In the genomic region with DNA sequence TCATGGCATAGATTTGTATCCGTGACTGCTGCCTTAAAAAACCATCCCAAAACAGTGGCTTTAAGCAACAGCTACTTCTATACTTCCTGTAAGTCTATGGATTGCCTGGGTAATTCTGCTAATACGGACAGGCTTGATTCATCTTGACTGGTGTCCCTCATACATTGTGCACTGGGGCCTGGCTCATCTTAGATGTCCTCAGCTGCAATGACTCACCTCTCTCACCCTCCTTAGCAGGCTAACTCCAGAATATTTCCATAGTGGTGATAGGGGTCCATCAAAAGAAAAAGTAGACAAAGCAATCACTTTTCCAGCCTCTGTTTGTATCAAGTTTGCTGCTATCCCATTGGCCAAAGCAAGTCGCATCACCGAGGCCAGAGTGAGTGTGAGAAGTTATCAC, we compare ENCODE assay signal across 33 cellular contexts.
"Had no signal": no experiment of that assay in that cellular context is flagged by ENCODE, and none has a peak within 500 bp of the region (broad histone marks: within the 10 kb centered on the region; RNA-seq: fewer than 3 reads in every experiment).

No MANE protein-coding gene starts in this region.

- H3K4me3 ChIP-seq: ascending aorta, cardiac muscle cell, coronary artery, dorsolateral prefrontal cortex, gastrocnemius medialis, heart right ventricle had no signal

- H3K4me3 Mint-ChIP-seq: activated CD4-positive, alpha-beta memory T cell treated with anti-CD3 and anti-CD28 coated beads for 36 hours; activated CD4-positive, alpha-beta T cell treated with anti-CD3 and anti-CD28 coated beads for 36 hours; activated CD4-positive, alpha-beta T cell treated with anti-CD3 and anti-CD28 coated beads, Interleukin-2, amount 10 ng/mL, durations not matched to agents 24 days and 14 days; activated CD8-positive, alpha-beta memory T cell treated with anti-CD3 and anti-CD28 coated beads, Interleukin-2, amount 10 ng/mL, durations not matched to agents 7 days and 5 days; activated CD8-positive, alpha-beta T cell treated with anti-CD3 and anti-CD28 coated beads, Interleukin-2, amount 10 ng/mL, durations not matched to agents 7 days and 5 days; activated naive CD4-positive, alpha-beta T cell treated with anti-CD3 and anti-CD28 coated beads, Interleukin-2, amount 10 ng/mL, durations not matched to agents 7 days and 5 days; activated naive CD8-positive, alpha-beta T cell treated with anti-CD3 and anti-CD28 coated beads, Interleukin-2, amount 10 ng/mL, durations not matched to agents 7 days and 5 days; activated T-helper 1 cell treated with anti-CD3 and anti-CD28 coated beads, Interleukin-12 subunit alpha, Interleukin-12 subunit beta, Interleukin-2, Interleukin-4 antibody, amounts not matched to agents 30 ng/mL and 10 ng/mL and 1 ng/mL, durations not matched to agents 14 hours and 24 hours and 36 hours; dendritic cell treated with granulocyte-macrophage colony-stimulating factor and Interleukin-4, amounts not matched to agents 40 ng/mL and 50 ng/mL, for 4 days; effector memory CD8-positive, alpha-beta T cell; T-helper 17 cell; T-helper 2 cell treated with Interferon-gamma antibody and Interleukin-4, amounts not matched to agents 5 μg/mL and 100 μg/mL, for 36 hours had no signal

- H3K27ac ChIP-seq: ascending aorta, brain microvascular endothelial cell, cardiac muscle cell, coronary artery, dorsolateral prefrontal cortex, gastrocnemius medialis, heart right ventricle had no signal

- H3K36me3 ChIP-seq: ascending aorta, brain microvascular endothelial cell, cardiac muscle cell, gastrocnemius medialis, heart right ventricle had no signal

- DNase-seq: activated CD4-positive, alpha-beta memory T cell treated with anti-CD3 and anti-CD28 coated beads for 36 hours; activated CD4-positive, alpha-beta T cell treated with anti-CD3 and anti-CD28 coated beads for 36 hours; activated CD4-positive, alpha-beta T cell treated with anti-CD3 and anti-CD28 coated beads, Interleukin-2, amount 10 ng/mL, durations not matched to agents 24 days and 14 days; activated CD4-positive, CD25-positive, alpha-beta regulatory T cell; activated CD4-positive, CD25-positive, alpha-beta regulatory T cell treated with anti-CD3 and anti-CD28 coated beads, Interleukin-2, amount 50 U/mL, for 72 hours; activated CD8-positive, alpha-beta memory T cell treated with anti-CD3 and anti-CD28 coated beads, Interleukin-2, amount 10 ng/mL, durations not matched to agents 7 days and 5 days; activated CD8-positive, alpha-beta memory T cell treated with anti-CD3 and anti-CD28 coated beads, Interleukin-2, amount 50 U/mL, for 4 hours; activated CD8-positive, alpha-beta T cell treated with anti-CD3 and anti-CD28 coated beads, Interleukin-2, amount 10 ng/mL, durations not matched to agents 7 days and 5 days; activated effector memory CD4-positive, alpha-beta T cell treated with anti-CD3 and anti-CD28 coated beads, Interleukin-2, amount 50 U/mL, for 16 hours; activated naive CD4-positive, alpha-beta T cell treated with anti-CD3 and anti-CD28 coated beads, Interleukin-2, amount 10 ng/mL, durations not matched to agents 7 days and 5 days; activated naive CD8-positive, alpha-beta T cell treated with anti-CD3 and anti-CD28 coated beads, Interleukin-2, amount 10 ng/mL, durations not matched to agents 7 days and 5 days; activated T-cell treated with anti-CD3 and anti-CD28 coated beads, Interleukin-2, amount 50 U/mL, for 1 hour; activated T-cell treated with anti-CD3 and anti-CD28 coated beads, Interleukin-2, amount 50 U/mL, for 48 hours; brain microvascular endothelial cell; central memory CD4-positive, alpha-beta T cell; cerebellar nuclear complex; dorsolateral prefrontal cortex; effector memory CD8-positive, alpha-beta T cell; foreskin fibroblast; gastrocnemius medialis; glutamatergic neuron; heart right ventricle; T-helper 1 cell; T-helper 17 cell; T1000 had no signal

- H3K36me3 Mint-ChIP-seq: activated CD4-positive, alpha-beta memory T cell treated with anti-CD3 and anti-CD28 coated beads for 36 hours; activated CD8-positive, alpha-beta memory T cell treated with anti-CD3 and anti-CD28 coated beads, Interleukin-2, amount 10 ng/mL, durations not matched to agents 7 days and 5 days; activated naive CD4-positive, alpha-beta T cell treated with anti-CD3 and anti-CD28 coated beads, Interleukin-2, amount 10 ng/mL, durations not matched to agents 7 days and 5 days; activated naive CD8-positive, alpha-beta T cell treated with anti-CD3 and anti-CD28 coated beads, Interleukin-2, amount 10 ng/mL, durations not matched to agents 7 days and 5 days had no signal

- H3K27me3 Mint-ChIP-seq: activated CD4-positive, alpha-beta T cell treated with anti-CD3 and anti-CD28 coated beads, Interleukin-2, amount 10 ng/mL, durations not matched to agents 24 days and 14 days; activated CD8-positive, alpha-beta memory T cell treated with anti-CD3 and anti-CD28 coated beads, Interleukin-2, amount 10 ng/mL, durations not matched to agents 7 days and 5 days; dendritic cell treated with granulocyte-macrophage colony-stimulating factor and Interleukin-4, amounts not matched to agents 40 ng/mL and 50 ng/mL, for 4 days had no signal

- H3K27ac Mint-ChIP-seq: activated CD4-positive, alpha-beta memory T cell treated with anti-CD3 and anti-CD28 coated beads for 36 hours; activated CD4-positive, alpha-beta T cell treated with anti-CD3 and anti-CD28 coated beads for 36 hours; activated CD4-positive, alpha-beta T cell treated with anti-CD3 and anti-CD28 coated beads, Interleukin-2, amount 10 ng/mL, durations not matched to agents 24 days and 14 days; activated CD8-positive, alpha-beta memory T cell treated with anti-CD3 and anti-CD28 coated beads, Interleukin-2, amount 10 ng/mL, durations not matched to agents 7 days and 5 days; activated CD8-positive, alpha-beta T cell treated with anti-CD3 and anti-CD28 coated beads, Interleukin-2, amount 10 ng/mL, durations not matched to agents 7 days and 5 days; activated naive CD4-positive, alpha-beta T cell treated with anti-CD3 and anti-CD28 coated beads, Interleukin-2, amount 10 ng/mL, durations not matched to agents 7 days and 5 days; activated naive CD4-positive, alpha-beta T cell treated with anti-CD3 and anti-CD28 coated beads, Interleukin-2, amount 50 U/mL, for 72 hours; activated naive CD8-positive, alpha-beta T cell treated with anti-CD3 and anti-CD28 coated beads, Interleukin-2, amount 10 ng/mL, durations not matched to agents 7 days and 5 days; activated T-helper 1 cell treated with anti-CD3 and anti-CD28 coated beads, Interleukin-12 subunit alpha, Interleukin-12 subunit beta, Interleukin-2, Interleukin-4 antibody, amounts not matched to agents 30 ng/mL and 10 ng/mL and 1 ng/mL, durations not matched to agents 14 hours and 24 hours and 36 hours; activated T-helper 2 cell treated with anti-CD3 and anti-CD28 coated beads, Interferon-gamma antibody, Interleukin-2, Interleukin-4, amounts not matched to agents 10 μg/mL and 5 μg/mL and 100 μg/mL, durations not matched to agents 14 hours and 24 hours and 36 hours; dendritic cell treated with granulocyte-macrophage colony-stimulating factor and Interleukin-4, amounts not matched to agents 40 ng/mL and 50 ng/mL, for 4 days; effector memory CD8-positive, alpha-beta T cell; T-helper 17 cell; T-helper 2 cell treated with Interferon-gamma antibody and Interleukin-4, amounts not matched to agents 5 μg/mL and 100 μg/mL, for 36 hours had no signal

- H3K4me1 ChIP-seq: ascending aorta, gastrocnemius medialis, heart right ventricle had no signal

- H3K27me3 ChIP-seq: ascending aorta, brain microvascular endothelial cell, cardiac muscle cell, dorsolateral prefrontal cortex, gastrocnemius medialis had no signal

- ATAC-seq: activated CD4-positive, alpha-beta T cell treated with anti-CD3 and anti-CD28 coated beads for 36 hours; activated CD8-positive, alpha-beta memory T cell treated with anti-CD3 and anti-CD28 coated beads, Interleukin-2, amount 10 ng/mL, durations not matched to agents 7 days and 5 days; activated CD8-positive, alpha-beta T cell treated with anti-CD3 and anti-CD28 coated beads, Interleukin-2, amount 10 ng/mL, durations not matched to agents 7 days and 5 days; activated naive CD4-positive, alpha-beta T cell treated with anti-CD3 and anti-CD28 coated beads, Interleukin-2, amount 50 U/mL, for 72 hours; effector memory CD8-positive, alpha-beta T cell; gastrocnemius medialis; heart right ventricle; T-helper 17 cell had no signal

- H3K4me1 Mint-ChIP-seq: activated CD4-positive, alpha-beta T cell treated with anti-CD3 and anti-CD28 coated beads for 36 hours; activated CD4-positive, alpha-beta T cell treated with anti-CD3 and anti-CD28 coated beads, Interleukin-2, amount 10 ng/mL, durations not matched to agents 24 days and 14 days; activated CD8-positive, alpha-beta memory T cell treated with anti-CD3 and anti-CD28 coated beads, Interleukin-2, amount 10 ng/mL, durations not matched to agents 7 days and 5 days; activated naive CD4-positive, alpha-beta T cell treated with anti-CD3 and anti-CD28 coated beads, Interleukin-2, amount 10 ng/mL, durations not matched to agents 7 days and 5 days; activated naive CD8-positive, alpha-beta T cell treated with anti-CD3 and anti-CD28 coated beads, Interleukin-2, amount 10 ng/mL, durations not matched to agents 7 days and 5 days; T-helper 17 cell had no signal

- H3K9me3 ChIP-seq: ascending aorta, gastrocnemius medialis, heart right ventricle had no signal

- H3K9me3 Mint-ChIP-seq: activated CD4-positive, alpha-beta T cell treated with anti-CD3 and anti-CD28 coated beads, Interleukin-2, amount 10 ng/mL, durations not matched to agents 24 days and 14 days; activated naive CD4-positive, alpha-beta T cell treated with anti-CD3 and anti-CD28 coated beads, Interleukin-2, amount 10 ng/mL, durations not matched to agents 7 days and 5 days; activated naive CD4-positive, alpha-beta T cell treated with anti-CD3 and anti-CD28 coated beads, Interleukin-2, amount 50 U/mL, for 72 hours; activated T-helper 1 cell treated with anti-CD3 and anti-CD28 coated beads, Interleukin-12 subunit alpha, Interleukin-12 subunit beta, Interleukin-2, Interleukin-4 antibody, amounts not matched to agents 30 ng/mL and 10 ng/mL and 1 ng/mL, durations not matched to agents 14 hours and 24 hours and 36 hours; activated T-helper 2 cell treated with anti-CD3 and anti-CD28 coated beads, Interferon-gamma antibody, Interleukin-2, Interleukin-4, amounts not matched to agents 10 μg/mL and 5 μg/mL and 100 μg/mL, durations not matched to agents 14 hours and 24 hours and 36 hours; T-helper 2 cell treated with Interferon-gamma antibody and Interleukin-4, amounts not matched to agents 5 μg/mL and 100 μg/mL, for 36 hours had no signal
